Comparison of ENCODE assay signal across 24 cellular contexts in genomic region chr1:56322211-56322610, GRCh38.
A peak's percentile ranks its signal among the peaks of the same experiment; 100 is the strongest.
DNase-seq lines count a peak whose midpoint lies in the region; ATAC-seq and TF ChIP-seq lines count a peak whose summit lies in the region.
"Had no signal": no experiment of that assay in that cellular context is flagged by ENCODE, and none has a peak within 500 bp of the region (broad histone marks: within the 10 kb centered on the region; RNA-seq: fewer than 3 reads in every experiment).

No MANE protein-coding gene starts in this region.

- dilution Hi-C loops in IMR-90 (cut with HindIII; ENCODE audit: low sequenced_read_pairs, unreplicated experiment), result no loop called here

- H2BK120ac ChIP-seq in IMR-90 (ENCODE audit: low read depth, low read length), result no peak overlapping the region

- peak overlapping the region; percentile 67 for H3K27ac ChIP-seq in cardiac muscle cell
- no peak overlapping the region for H3K27ac ChIP-seq in heart left ventricle
- no peak overlapping the region for H3K27ac ChIP-seq in IMR-90 (ENCODE audit: insufficient read depth, low read length)
- peak overlapping the region in 3 of 4 donors; percentile 14 to 38 (median 35) for H3K27ac ChIP-seq in gastrocnemius medialis
- H3K27ac ChIP-seq: A549; BLaER1 treated with 17β-estradiol and CSF1 and Interleukin-3, amounts not matched to agents 10 nM and 100 nM; KMS-11; PC-9; RWPE1; SJCRH30 had no signal

- H4K91ac ChIP-seq in IMR-90 (ENCODE audit: insufficient read depth, low read depth, low read length), result no peak overlapping the region

- CTCF ChIA-PET in IMR-90 (lab: Yijun Ruan, JAX), result interaction anchor here (0.5 kb wide), 1 partner anchor 145 kb away, joined by 4 read pairs; no protein-coding TSS in a partner anchor

- ATAC-seq in heart left ventricle (no peak), IMR-90 (ENCODE audit: low read depth) (no peak), gastrocnemius medialis (peak; percentile 62 to 90), left colon (no peak)
- ATAC-seq: A549; CD8-positive, alpha-beta T cell had no signal

- no peaks in the 10 kb centered on the region for H4K20me1 ChIP-seq in IMR-90 (ENCODE audit: insufficient read depth, low read length)
- H4K20me1 ChIP-seq: BLaER1 treated with 17β-estradiol and CSF1 and Interleukin-3, amounts not matched to agents 10 nM and 100 nM had no signal

- peak overlapping the region; percentile 47; the same call in 1 of the 2 replicates for H2AK5ac ChIP-seq in IMR-90 (ENCODE audit: low read depth, low read length)

- TF ChIP-seq POLR2A in heart left ventricle (IDR thresholded peaks at IDR 0.05) (no peak), IMR-90 (IDR thresholded peaks at IDR 0.05; ENCODE audit: low read depth, low read length) (no peak), gastrocnemius medialis (IDR thresholded peaks at IDR 0.05) (no peak)

- BruUV-seq in IMR-90 (replicated peaks; lab: Mats Ljungman, UMichigan), result no TSS peak

- H3K4me3 ChIP-seq in cardiac muscle cell, result no peak overlapping the region
- H3K4me3 ChIP-seq in heart left ventricle, result no peak overlapping the region
- H3K4me3 ChIP-seq in IMR-90 (ENCODE audit: insufficient read depth, low read depth, low read length), result no peak overlapping the region
- no peak overlapping the region for H3K4me3 ChIP-seq in gastrocnemius medialis
- H3K4me3 ChIP-seq: A549; BLaER1 treated with 17β-estradiol and CSF1 and Interleukin-3, amounts not matched to agents 10 nM and 100 nM; PC-9; SJCRH30 had no signal

- no peak overlapping the region for H3K27ac Mint-ChIP-seq in type B pancreatic cell
- H3K27ac Mint-ChIP-seq: CD8-positive, alpha-beta T cell; HFFc6 had no signal

- no peak for TF ChIP-seq CTCF in cardiac muscle cell (IDR thresholded peaks at IDR 0.05; ENCODE audit: low read depth, low read length)
- TF ChIP-seq CTCF in heart left ventricle (IDR thresholded peaks at IDR 0.05), result no peak
- no peak for TF ChIP-seq CTCF in IMR-90 (conservative IDR thresholded peaks at IDR 0.05; ENCODE audit: low read depth, low read length)
- no peak for TF ChIP-seq CTCF in gastrocnemius medialis (IDR thresholded peaks at IDR 0.05 in 4 of 5, conservative IDR thresholded peaks at IDR 0.05 in 1 of 5)
- no peak for TF ChIP-seq CTCF in type B pancreatic cell (conservative IDR thresholded peaks at IDR 0.05)

- H2BK5ac ChIP-seq in IMR-90 (ENCODE audit: low read depth, low read length, poor library complexity, severe bottlenecking), result no peak overlapping the region

- H3K4me1 ChIP-seq in cardiac muscle cell (ENCODE audit: low read depth) (peaks cover 21% of the 10 kb centered on the region), heart left ventricle (peaks cover 0 to 16% (median 11%) of the 10 kb centered on the region in 12 donors), IMR-90 (ENCODE audit: control insufficient read depth, insufficient read depth, low read length) (peaks cover 4% of the 10 kb centered on the region), gastrocnemius medialis (peaks cover 7 to 10% of the 10 kb centered on the region in 2 donors)
- H3K4me1 ChIP-seq: BLaER1 treated with 17β-estradiol and CSF1 and Interleukin-3, amounts not matched to agents 10 nM and 100 nM; SJCRH30 had no signal

- H2AK9ac ChIP-seq in IMR-90 (replicated peaks; ENCODE audit: low read depth, low read length, poor library complexity), result no peak overlapping the region

- 80 to 89% (median 85%) methylated on average over 3 of the region's 3 CpGs for WGBS in heart left ventricle, 4 donors
- 89% methylated on average over 3 of the region's 3 CpGs; no CpG with 5 or more reads in 1 of the 2 experiments for WGBS in IMR-90 (ENCODE audit: extremely low coverage in 2 of 2, insufficient read length in 1 of 2), 2 experiments

- H3K9me3 ChIP-seq in cardiac muscle cell (ENCODE audit: low read depth), result no peaks in the 10 kb centered on the region
- no peaks in the 10 kb centered on the region for H3K9me3 ChIP-seq in heart left ventricle
- no peaks in the 10 kb centered on the region for H3K9me3 ChIP-seq in IMR-90 (ENCODE audit: control insufficient read depth, insufficient read depth, low read length)
- no peaks in the 10 kb centered on the region for H3K9me3 ChIP-seq in gastrocnemius medialis
- H3K9me3 ChIP-seq: A549; BLaER1 treated with 17β-estradiol and CSF1 and Interleukin-3, amounts not matched to agents 10 nM and 100 nM; SJCRH30 had no signal

- H3K27me3 ChIP-seq in cardiac muscle cell, result no peaks in the 10 kb centered on the region
- no peaks in the 10 kb centered on the region for H3K27me3 ChIP-seq in heart left ventricle
- H3K27me3 ChIP-seq in IMR-90 (ENCODE audit: control insufficient read depth, insufficient read depth, low read length), result peaks cover 2% of the 10 kb centered on the region; the same call in 1 of the 2 replicates
- no peaks in the 10 kb centered on the region for H3K27me3 ChIP-seq in gastrocnemius medialis

- no peak overlapping the region for H3K4me2 ChIP-seq in IMR-90 (ENCODE audit: low read depth, low read length)
- H3K4me2 ChIP-seq: A549; BLaER1 treated with 17β-estradiol and CSF1 and Interleukin-3, amounts not matched to agents 10 nM and 100 nM; KMS-11; PC-9 had no signal

- in situ Hi-C loops in IMR-90 (cut with MboI; ENCODE audit: low sequenced_read_pairs), result no loop called here
- in situ Hi-C loops in gastrocnemius medialis (cut with MboI; ENCODE audit: low sequenced_read_pairs in 4 of 4), result no loop called here

- H4K8ac ChIP-seq in IMR-90 (ENCODE audit: low read depth in 2 of 2, low read length in 2 of 2), result no peak overlapping the region

- H3K23ac ChIP-seq in IMR-90 (ENCODE audit: low read depth, low read length), result 0 out of 2 replicates have a peak overlapping the region, but pooled peaks have one; percentile 8

- no peaks in the 10 kb centered on the region for H3K27me3 Mint-ChIP-seq in type B pancreatic cell

- no peak overlapping the region for H3K9ac ChIP-seq in IMR-90 (ENCODE audit: low read depth, low read length)
- H3K9ac ChIP-seq: BLaER1 treated with 17β-estradiol and CSF1 and Interleukin-3, amounts not matched to agents 10 nM and 100 nM; KMS-11 had no signal

- no peak overlapping the region for H3K18ac ChIP-seq in IMR-90 (ENCODE audit: low read depth, low read length)

- no peak overlapping the region for H4K5ac ChIP-seq in IMR-90 (ENCODE audit: low read depth, low read length)

- H3K4ac ChIP-seq in IMR-90 (ENCODE audit: low read depth, low read length), result no peak overlapping the region

- H2BK15ac ChIP-seq in IMR-90 (ENCODE audit: low read depth, low read length), result no peak overlapping the region

- H3K14ac ChIP-seq in IMR-90 (replicated peaks; ENCODE audit: low read depth, low read length), result no peak overlapping the region

- no peak overlapping the region for H2AFZ ChIP-seq in IMR-90 (replicated peaks; ENCODE audit: low read length, poor library complexity)
- H2AFZ ChIP-seq: PC-9 had no signal

- H3K9me1 ChIP-seq in IMR-90 (ENCODE audit: insufficient read depth, low read length), result no peaks in the 10 kb centered on the region

- peaks cover 20% of the 10 kb centered on the region for H3K4me1 Mint-ChIP-seq in type B pancreatic cell (ENCODE audit: unreplicated experiment)

- no peak overlapping the region for H2BK20ac ChIP-seq in IMR-90 (ENCODE audit: low read depth, low read length)

- H3K9me3 Mint-ChIP-seq in type B pancreatic cell, result no peaks in the 10 kb centered on the region
- H3K9me3 Mint-ChIP-seq: CD8-positive, alpha-beta T cell had no signal

- H3K36me3 Mint-ChIP-seq in type B pancreatic cell, result no peaks in the 10 kb centered on the region
- H3K36me3 Mint-ChIP-seq: CD8-positive, alpha-beta T cell had no signal

- no peak overlapping the region for H3K4me3 Mint-ChIP-seq in type B pancreatic cell
- H3K4me3 Mint-ChIP-seq: CD8-positive, alpha-beta T cell; HFFc6 had no signal

- POLR2A ChIA-PET in IMR-90 (lab: Charles Lee; ENCODE audit: unreplicated experiment), result no interaction called here

- H3K56ac ChIP-seq in IMR-90 (ENCODE audit: extremely low read depth, insufficient read depth, low read length), result no peak overlapping the region

- no peaks in the 10 kb centered on the region for H3K36me3 ChIP-seq in cardiac muscle cell
- no peaks in the 10 kb centered on the region for H3K36me3 ChIP-seq in heart left ventricle
- no peaks in the 10 kb centered on the region for H3K36me3 ChIP-seq in IMR-90 (ENCODE audit: control insufficient read depth, insufficient read depth, low read length)
- no peaks in the 10 kb centered on the region for H3K36me3 ChIP-seq in gastrocnemius medialis
- H3K36me3 ChIP-seq: BLaER1 treated with 17β-estradiol and CSF1 and Interleukin-3, amounts not matched to agents 10 nM and 100 nM; SJCRH30 had no signal

- intact Hi-C loops in heart left ventricle (cut with DNase I) (no loop called here), IMR-90 (cut with micrococcal nuclease) (loop anchor here (10.0 kb wide), 1 partner anchor 253 kb away; the partner anchor contains the start of gene PLPP3), gastrocnemius medialis (cut with DNase I; ENCODE audit: low total_unique reads) (no loop called here), left colon (cut with DNase I, micrococcal nuclease) (no loop called here)

- TF ChIP-seq RAD21 in IMR-90 (IDR thresholded peaks at IDR 0.05; ENCODE audit: low read length), result no peak

- DNase-seq in cardiac muscle cell (ENCODE audit: low read depth in 1 of 2, low spot score in 1 of 2) (peak in 1 of 2 donors; percentile 36), heart left ventricle (no peak), IMR-90 (peak; percentile 19), islet precursor cell (peak; percentile 64), gastrocnemius medialis (peak in 1 of 2 donors; percentile 44), type B pancreatic cell (ENCODE audit: extremely low spot score, unreplicated experiment) (no peak), left colon (no peak), NAMALWA (ENCODE audit: low spot score) (no peak)
- DNase-seq: Calu3; CD8-positive, alpha-beta T cell; EL; H7; HFFc6; NCI-H1048; NCI-H1436; NCI-H1930; NCI-H2171; NCI-H526; PC-9; SJCRH30 had no signal

- no peaks in the 10 kb centered on the region for H3K79me1 ChIP-seq in IMR-90 (ENCODE audit: low read depth in 1 of 2, low read length in 2 of 2)

TF ChIP-seq in IMR-90, 13 proteins besides CTCF, POLR2A, EP300 and RAD21 (continues in another document):
- TF ChIP-seq FOS (IDR thresholded peaks at IDR 0.05; ENCODE audit: low read depth, low read length) (no peak), SMC3 (IDR thresholded peaks at IDR 0.05; ENCODE audit: low read depth, low read length) (no peak), CHD1 (IDR thresholded peaks at IDR 0.05; ENCODE audit: low read depth, low read length) (no peak), CEBPB (IDR thresholded peaks at IDR 0.05; ENCODE audit: low read depth, low read length) (no peak), RCOR1 (IDR thresholded peaks at IDR 0.05; ENCODE audit: insufficient replicate concordance, low read length) (no peak), USF2 (IDR thresholded peaks at IDR 0.05; ENCODE audit: low read depth, low read length) (no peak), MAZ (IDR thresholded peaks at IDR 0.05; ENCODE audit: borderline replicate concordance, low read depth, low read length) (no peak)

Comparison
In these comparisons a context has a peak if more than half of its experiments do, and no peak if none do; other contexts are left out.
1. H3K27ac ChIP-seq: peak in cardiac muscle cell (single experiment) and gastrocnemius medialis (3 of 4); none in heart left ventricle (0 of 12) and IMR-90 (single experiment).
2. DNase-seq: peak in IMR-90 (single experiment) and islet precursor cell (single experiment); none in heart left ventricle (0 of 5), type B pancreatic cell (single experiment), left colon (0 of 2) and NAMALWA (single experiment).
3. ATAC-seq: peak in gastrocnemius medialis (2 of 2); none in heart left ventricle (0 of 4), IMR-90 (single experiment) and left colon (single experiment).